23 cellular contexts compared by ENCODE assay signal in the genomic region with DNA sequence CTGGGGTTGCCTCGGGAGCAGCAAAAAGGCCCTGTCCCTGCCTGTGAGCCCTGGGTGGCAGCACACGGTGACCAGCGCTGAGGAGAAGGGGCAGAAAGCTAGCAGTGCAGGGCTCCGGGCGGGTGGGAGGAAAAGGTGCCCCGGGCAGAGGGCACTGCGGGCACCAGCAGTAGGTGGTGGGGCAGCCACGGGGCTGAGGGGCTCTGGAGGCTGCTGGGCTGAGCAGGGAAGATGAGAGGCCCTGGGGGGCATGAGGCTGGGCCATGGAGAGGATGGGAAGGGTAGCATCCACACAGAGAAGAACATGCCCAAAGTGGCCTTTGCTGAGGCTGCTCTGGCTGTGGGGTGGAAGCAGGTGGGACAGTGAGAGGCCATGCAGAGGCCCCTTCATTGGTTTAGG.
"Had no signal": no experiment of that assay in that cellular context is flagged by ENCODE, and none has a peak within 500 bp of the region (broad histone marks: within the 10 kb centered on the region; RNA-seq: fewer than 3 reads in every experiment).

No MANE protein-coding gene starts in this region.

- H3K27ac ChIP-seq: heart left ventricle, parathyroid adenoma, psoas muscle, stomach, thyroid gland had no signal

- ATAC-seq: activated CD4-positive, CD25-positive, alpha-beta regulatory T cell treated with anti-CD3 and anti-CD28 coated beads, Interleukin-2, amount 50 U/mL, for 24 hours; activated naive CD8-positive, alpha-beta T cell treated with anti-CD3 and anti-CD28 coated beads, Interleukin-2, amount 50 U/mL, for 24 hours; esophagus mucosa; heart left ventricle; psoas muscle; stimulated activated memory B cell treated with anti-CD40 and anti-IgM and Interleukin-4, amounts not matched to agents 10 μg/mL and 1 μg/mL and 100 μg/mL, for 72 hours had no signal

- H3K4me3 ChIP-seq: heart left ventricle, psoas muscle, smooth muscle cell, stomach, thyroid gland had no signal

- H3K9me3 ChIP-seq: heart left ventricle, psoas muscle, thyroid gland had no signal

- H3K36me3 ChIP-seq: heart left ventricle, stomach, thyroid gland had no signal

- H2AFZ ChIP-seq: parathyroid adenoma had no signal

- H3K4me2 ChIP-seq: smooth muscle cell had no signal

- H3K9ac ChIP-seq: parathyroid adenoma had no signal

- DNase-seq: activated CD4-positive, alpha-beta memory T cell treated with anti-CD3 and anti-CD28 coated beads for 36 hours; activated CD4-positive, alpha-beta T cell treated with anti-CD3 and anti-CD28 coated beads, Interleukin-2, amount 10 ng/mL, durations not matched to agents 24 days and 14 days; activated CD8-positive, alpha-beta memory T cell treated with anti-CD3 and anti-CD28 coated beads, Interleukin-2, amount 50 U/mL, for 4 hours; activated naive CD8-positive, alpha-beta T cell treated with anti-CD3 and anti-CD28 coated beads, Interleukin-2, amount 50 U/mL, for 24 hours; activated T-cell treated with anti-CD3 and anti-CD28 coated beads, Interleukin-2, amount 50 U/mL, for 1 hour; amygdala; central memory CD4-positive, alpha-beta T cell; endodermal cell; foreskin fibroblast; heart left ventricle; naive B cell; occipital lobe; stimulated activated CD4-positive, alpha-beta T cell treated with anti-CD3 and anti-CD28 coated beads, Interleukin-1b, Interleukin-23, amount 100 ng/mL, for 48 hours; stimulated activated CD4-positive, alpha-beta T cell treated with anti-CD3 and anti-CD28 coated beads, Interleukin-4, amount 100 ng/mL, for 4 hours; stimulated activated CD8-positive, alpha-beta memory T cell treated with anti-CD3 and anti-CD28 coated beads, Interleukin-4, amount 100 ng/mL, for 48 hours; stomach; thyroid gland had no signal

- H3K4me1 ChIP-seq: parathyroid adenoma, psoas muscle, thyroid gland had no signal

- H3K79me2 ChIP-seq: parathyroid adenoma had no signal
